9 cellular contexts compared by ENCODE assay signal in the genomic region with DNA sequence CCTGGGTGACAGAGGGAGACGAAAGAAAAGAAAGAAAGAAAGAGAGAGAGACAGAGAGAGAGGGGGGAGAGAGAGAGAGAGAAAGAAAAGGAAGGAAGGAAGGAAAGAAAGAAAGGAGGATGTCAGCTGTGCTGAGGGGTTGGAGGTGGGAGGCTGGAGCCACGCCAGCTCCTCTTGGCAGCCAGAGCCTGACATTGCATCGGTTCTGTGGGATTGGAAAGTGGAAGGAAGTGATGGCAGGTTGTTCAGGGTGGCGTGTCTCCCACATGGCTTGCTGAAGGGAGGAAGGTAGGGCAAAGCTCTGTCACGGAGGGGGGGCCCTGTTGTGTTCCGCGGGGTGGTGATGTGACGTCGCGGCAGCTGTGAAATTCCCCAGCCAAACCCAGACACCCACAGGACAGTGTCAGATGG. TPM values are rescaled to one million over a fixed set of nuclear protein-coding genes. Genes with fewer than 3 reads are reported as not detected.
DNase-seq lines count a peak whose midpoint lies in the region; ATAC-seq and TF ChIP-seq lines count a peak whose summit lies in the region.
"Had no signal": no experiment of that assay in that cellular context is flagged by ENCODE, and none has a peak within 500 bp of the region (broad histone marks: within the 10 kb centered on the region; RNA-seq: fewer than 3 reads in every experiment).

No MANE protein-coding gene starts in this region.

- ATAC-seq in activated CD8-positive, alpha-beta T cell treated with anti-CD3 and anti-CD28 coated beads for 36 hours, result no peak
- no peak for ATAC-seq in GM21723 (IDR thresholded peaks at IDR 0.05; ENCODE audit: unreplicated experiment)
- no peak for ATAC-seq in HG02840 (IDR thresholded peaks at IDR 0.05; ENCODE audit: low FRiP score, unreplicated experiment)
- no peak for ATAC-seq in GM18907 (IDR thresholded peaks at IDR 0.05; ENCODE audit: unreplicated experiment)
- ATAC-seq: gastrocnemius medialis had no signal

- peak overlapping the region; percentile 100 for H3K27ac Mint-ChIP-seq in activated CD8-positive, alpha-beta T cell treated with anti-CD3 and anti-CD28 coated beads for 36 hours

- H3K27me3 Mint-ChIP-seq in activated CD8-positive, alpha-beta T cell treated with anti-CD3 and anti-CD28 coated beads for 36 hours, result no peaks in the 10 kb centered on the region

- peaks cover 88% of the 10 kb centered on the region for H3K4me1 Mint-ChIP-seq in activated CD8-positive, alpha-beta T cell treated with anti-CD3 and anti-CD28 coated beads for 36 hours (ENCODE audit: low read depth)

- CTCF ChIA-PET in activated CD8-positive, alpha-beta T cell treated with anti-CD3 and anti-CD28 coated beads for 36 hours (lab: Charles Lee), result interaction anchor here (0.8 to 19.1 kb wide), 13 partner anchors 8 to 354 kb away, joined by 3 to 583 read pairs (median 5); partner anchors contain the start of gene EIF2D

- DNase-seq in MV-4-11 (lab: John Stamatoyannopoulos, UW) (peak; percentile 42), SIG-M5 treated with dmso at 0.1 percent for 504 hours (lab: John Stamatoyannopoulos, UW; ENCODE audit: unreplicated experiment) (no peak)
- DNase-seq in activated CD8-positive, alpha-beta T cell treated with anti-CD3 and anti-CD28 coated beads for 36 hours, result peak; percentile 73
- peak; percentile 70 for DNase-seq in effector CD4-positive, alpha-beta T cell
- peak; percentile 75 for DNase-seq in stimulated activated CD8-positive, alpha-beta memory T cell treated with anti-CD3 and anti-CD28 coated beads, Interleukin-15, amount 100 ng/mL, for 4 hours (ENCODE audit: low read depth in 2 of 2)
- DNase-seq: gastrocnemius medialis had no signal

- H3K4me3 Mint-ChIP-seq in activated CD8-positive, alpha-beta T cell treated with anti-CD3 and anti-CD28 coated beads for 36 hours, result peak overlapping the region; percentile 76

- POLR2A ChIA-PET in activated CD8-positive, alpha-beta T cell treated with anti-CD3 and anti-CD28 coated beads for 36 hours (lab: Charles Lee), result interaction anchor here (0.9 to 30.6 kb wide), 10 partner anchors 10 to 147 kb away, joined by 3 to 1021 read pairs (median 8); partner anchors contain the start of genes EIF2D and RASSF5

- peaks cover 91% of the 10 kb centered on the region for H3K36me3 Mint-ChIP-seq in activated CD8-positive, alpha-beta T cell treated with anti-CD3 and anti-CD28 coated beads for 36 hours (ENCODE audit: low read depth)

- intact Hi-C loops in activated CD8-positive, alpha-beta T cell treated with anti-CD3 and anti-CD28 coated beads for 36 hours (cut with micrococcal nuclease), result loop anchor here (5.0 kb wide), 1 partner anchor 74 kb away; the partner anchor contains the start of gene RASSF5

- no peak for TF ChIP-seq CTCF in activated CD8-positive, alpha-beta T cell treated with anti-CD3 and anti-CD28 coated beads for 36 hours (IDR thresholded peaks at IDR 0.05)

- H3K9me3 Mint-ChIP-seq in activated CD8-positive, alpha-beta T cell treated with anti-CD3 and anti-CD28 coated beads for 36 hours, result no peaks in the 10 kb centered on the region

RNA-seq across cellular contexts. Expression of gene EIF2D, which starts 30.7 kb away (rescaled TPM):
- 100 to 1,000 TPM; 100 to 102 TPM for total RNA-seq in activated CD8-positive, alpha-beta T cell treated with anti-CD3 and anti-CD28 coated beads for 36 hours

RNA-seq across cellular contexts. Expression of gene DYRK3, which starts 53.8 kb away (rescaled TPM):
- total RNA-seq in activated CD8-positive, alpha-beta T cell treated with anti-CD3 and anti-CD28 coated beads for 36 hours, result 1 to 10 TPM; 4.7 to 4.9 TPM
